In genomic region chr9:24582363-24583126, GRCh38 we compare ENCODE assay signal across 24 cellular contexts. TPM values are rescaled to one million over a fixed set of nuclear protein-coding genes. Genes with fewer than 3 reads are reported as not detected.
"Had no signal": no experiment of that assay in that cellular context is flagged by ENCODE, and none has a peak within 500 bp of the region (broad histone marks: within the 10 kb centered on the region; RNA-seq: fewer than 3 reads in every experiment).

No MANE protein-coding gene starts in this region.

- H3K27me3 ChIP-seq: esophagus muscularis mucosa, gastroesophageal sphincter, heart left ventricle, pancreas, stomach, testis, upper lobe of left lung had no signal

- H3K4me1 ChIP-seq: esophagus muscularis mucosa, gastroesophageal sphincter, heart left ventricle, pancreas, stomach, testis had no signal

- H3K27ac ChIP-seq: esophagus muscularis mucosa, gastroesophageal sphincter, heart left ventricle, pancreas, stomach, testis, upper lobe of left lung, VCaP had no signal

- FAIRE-seq: astrocyte, pancreas had no signal

- ATAC-seq: gastroesophageal sphincter; heart left ventricle; naive thymus-derived CD4-positive, alpha-beta T cell; pancreas; sciatic nerve had no signal

- DNase-seq: activated CD4-positive, alpha-beta T cell treated with anti-CD3 and anti-CD28 coated beads for 1 hour; activated gamma-delta T cell; effector CD4-positive, alpha-beta T cell; heart left ventricle; mesenchymal stem cell; naive thymus-derived CD4-positive, alpha-beta T cell; pancreas; stimulated activated CD4-positive, alpha-beta T cell treated with anti-CD3 and anti-CD28 coated beads, Interleukin-4, amount 100 ng/mL, for 1 hour; stomach; T-helper 2 cell; testis; upper lobe of left lung had no signal

- H3K4me3 ChIP-seq: esophagus muscularis mucosa, gastroesophageal sphincter, heart left ventricle, pancreas, smooth muscle cell, stomach, testis, upper lobe of left lung had no signal

- H3K36me3 ChIP-seq: esophagus muscularis mucosa, gastroesophageal sphincter, heart left ventricle, pancreas, stomach, upper lobe of left lung had no signal

- H3K9me3 ChIP-seq: pancreas, testis had no signal

RNA-seq across cellular contexts. Expression of gene IZUMO3, which starts 36.8 kb away (rescaled TPM):
- total RNA-seq: activated CD8-positive, alpha-beta memory T cell treated with anti-CD3 and anti-CD28 coated beads for 36 hours; astrocyte; cerebellum; esophagus muscularis mucosa; gastroesophageal sphincter; heart left ventricle; kidney epithelial cell; liver; mucosa of gallbladder; naive thymus-derived CD4-positive, alpha-beta T cell; pancreas; pulmonary artery endothelial cell; sciatic nerve; smooth muscle cell; stomach; upper lobe of left lung had no signal
